9 cellular contexts compared by ENCODE assay signal in genomic region chr16:64416232-64417010, GRCh38.
DNase-seq lines count a peak whose midpoint lies in the region; ATAC-seq and TF ChIP-seq lines count a peak whose summit lies in the region.
"Had no signal": no experiment of that assay in that cellular context is flagged by ENCODE, and none has a peak within 500 bp of the region (broad histone marks: within the 10 kb centered on the region; RNA-seq: fewer than 3 reads in every experiment).

No MANE protein-coding gene starts in this region.

- in situ Hi-C loops in SK-MEL-5 (cut with HindIII; ENCODE audit: low pct_unique_long_range_greater_than_20kb, low sequenced_read_pairs): no loop called here

- TF ChIP-seq POLR2A in upper lobe of left lung (IDR thresholded peaks at IDR 0.05): no peak

- peak overlapping the region in 2 of 4 donors; percentile 13 to 33 for H3K27ac ChIP-seq in upper lobe of left lung

- H3K27me3 ChIP-seq in upper lobe of left lung: no peaks in the 10 kb centered on the region

- no peak for TF ChIP-seq CTCF in upper lobe of left lung (IDR thresholded peaks at IDR 0.05)

- peak overlapping the region in 3 of 4 donors; percentile 20 to 36 (median 21) for H3K4me3 ChIP-seq in upper lobe of left lung

- H3K4me1 ChIP-seq in upper lobe of left lung: peaks cover 0 to 7% (median 2%) of the 10 kb centered on the region in 4 donors

- H3K36me3 ChIP-seq in upper lobe of left lung: no peaks in the 10 kb centered on the region

- H3K9me3 ChIP-seq in upper lobe of left lung: no peaks in the 10 kb centered on the region

- intact Hi-C loops in posterior vena cava (cut with DNase I): no loop called here

- peak; percentile 19 to 25 for ATAC-seq in upper lobe of left lung (ENCODE audit: low FRiP score in 2 of 2)

- TF ChIP-seq EP300 in upper lobe of left lung (IDR thresholded peaks at IDR 0.05): no peak

- DNase-seq in NCI-H748 (lab: John Stamatoyannopoulos, UW; ENCODE audit: unreplicated experiment) (peak; percentile 8), NCI-H748 treated with DMSO at 0.1 percent for 48 hours (lab: John Stamatoyannopoulos, UW) (no peak), SK-MEL-5 (ENCODE audit: low read depth, low spot score) (peak; percentile 24), glomerular visceral epithelial cell (ENCODE audit: extremely low spot score) (peak; percentile 47), upper lobe of left lung (no peak), SIG-M5 (lab: John Stamatoyannopoulos, UW) (no peak), posterior vena cava (ENCODE audit: low spot score) (no peak)
- no peak for DNase-seq in activated naive CD4-positive, alpha-beta T cell treated with anti-CD3 and anti-CD28 coated beads, Interleukin-2, amount 50 U/mL, for 16 hours
- DNase-seq: C1 segment of cervical spinal cord had no signal

- WGBS in upper lobe of left lung, 2 donors: 31 to 36% methylated on average over 3 of the region's 3 CpGs

Comparison
In these comparisons a context has a peak if more than half of its experiments do, and no peak if none do; other contexts are left out.
1. DNase-seq: peak in NCI-H748 (single experiment), SK-MEL-5 (single experiment) and glomerular visceral epithelial cell (single experiment); none in NCI-H748 treated with DMSO at 0.1 percent for 48 hours (single experiment), upper lobe of left lung (0 of 2), SIG-M5 (single experiment), activated naive CD4-positive, alpha-beta T cell treated with anti-CD3 and anti-CD28 coated beads, Interleukin-2, amount 50 U/mL, for 16 hours (single experiment) and posterior vena cava (single experiment).